In the genomic region with DNA sequence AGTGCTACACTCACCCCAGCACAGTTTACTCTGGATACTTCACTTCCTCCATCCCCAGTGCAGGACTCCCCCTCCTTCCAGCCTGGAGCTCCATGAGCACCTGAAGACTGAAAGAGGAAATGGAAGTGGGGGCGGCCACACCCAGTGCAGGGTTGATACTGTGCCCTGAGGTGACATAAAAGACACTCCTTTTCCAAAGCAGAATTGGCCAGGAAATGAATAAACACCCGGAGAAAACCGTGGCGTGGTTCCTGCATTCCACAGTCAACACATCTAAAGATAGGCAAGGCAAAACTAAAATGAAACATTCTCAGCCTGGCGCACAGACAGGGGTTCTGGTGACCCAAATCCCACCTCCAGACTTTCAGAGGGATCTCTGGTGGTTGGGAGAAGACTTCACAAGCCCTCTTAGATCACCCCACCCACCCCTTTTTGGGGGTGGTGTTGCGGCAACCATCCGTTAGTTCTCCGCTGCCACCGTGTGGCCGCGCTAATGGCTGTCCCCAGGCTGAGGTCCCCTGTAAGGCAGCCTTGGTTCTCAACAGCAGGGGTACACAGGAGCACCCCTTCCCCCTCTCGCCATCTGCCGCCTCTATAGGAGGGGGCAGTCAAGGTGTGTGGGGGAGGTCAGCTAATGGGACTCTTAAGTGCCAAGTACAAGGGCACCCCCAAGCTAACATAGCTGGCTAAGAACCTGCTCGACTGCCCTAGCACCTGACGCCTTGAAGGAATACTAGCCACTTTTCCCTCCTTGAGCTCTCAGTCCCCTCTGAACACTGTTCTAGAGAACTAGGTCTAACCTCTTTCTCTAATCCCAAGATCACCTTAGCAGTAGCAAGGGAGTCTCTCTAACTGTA, we compare ENCODE assay signal across 8 cellular contexts. TPM values are rescaled to one million over a fixed set of nuclear protein-coding genes. Genes with fewer than 3 reads are reported as not detected.
DNase-seq lines count a peak whose midpoint lies in the region; ATAC-seq, FAIRE-seq and TF ChIP-seq lines count a peak whose summit lies in the region.

No MANE protein-coding gene starts in this region.

- peaks cover 3 to 54% (median 8%) of the 10 kb centered on the region in 4 donors for H3K4me1 ChIP-seq in Peyer's patch

- no peaks in the 10 kb centered on the region for H3K27me3 Mint-ChIP-seq in activated naive CD4-positive, alpha-beta T cell treated with anti-CD3 and anti-CD28 coated beads for 36 hours (ENCODE audit: low read depth)

- H3K27me3 ChIP-seq in Peyer's patch = no peaks in the 10 kb centered on the region

- H3K27ac Mint-ChIP-seq in activated naive CD4-positive, alpha-beta T cell treated with anti-CD3 and anti-CD28 coated beads for 36 hours = peak overlapping the region; percentile 65

- H3K9me3 Mint-ChIP-seq in activated naive CD4-positive, alpha-beta T cell treated with anti-CD3 and anti-CD28 coated beads for 36 hours = no peaks in the 10 kb centered on the region

- peak; percentile 57 for ATAC-seq in Right ventricle myocardium inferior
- ATAC-seq in esophagus mucosa = no peak
- ATAC-seq in GM21825 (IDR thresholded peaks at IDR 0.05; ENCODE audit: unreplicated experiment) = no peak

- TF ChIP-seq CTCF in Peyer's patch (IDR thresholded peaks at IDR 0.05) = peak in 5 of 6 experiments; percentile 8 to 78 (median 70)

- peak overlapping the region in 2 of 4 donors; percentile 37 to 44 for H3K4me3 ChIP-seq in Peyer's patch

- H3K36me3 Mint-ChIP-seq in activated naive CD4-positive, alpha-beta T cell treated with anti-CD3 and anti-CD28 coated beads for 36 hours (ENCODE audit: low read depth) = peaks cover 10% of the 10 kb centered on the region

- no peaks in the 10 kb centered on the region for H3K9me3 ChIP-seq in Peyer's patch

- H3K4me1 Mint-ChIP-seq in activated naive CD4-positive, alpha-beta T cell treated with anti-CD3 and anti-CD28 coated beads for 36 hours (ENCODE audit: low read depth) = peaks cover 27% of the 10 kb centered on the region

- intact Hi-C loops in Right ventricle myocardium inferior (cut with DNase I) = loop anchor here (1.0 to 2.0 kb wide), 2 partner anchors 65 to 104 kb away; no protein-coding TSS in a partner anchor
- intact Hi-C loops in cardiac septum (cut with DNase I) = loop anchor here (10.0 kb wide), 1 partner anchor 371 kb away; no protein-coding TSS in a partner anchor
- intact Hi-C loops in activated naive CD4-positive, alpha-beta T cell treated with anti-CD3 and anti-CD28 coated beads for 36 hours (cut with micrococcal nuclease) = loop anchor here (1.0 to 5.0 kb wide), 3 partner anchors 67 to 204 kb away; no protein-coding TSS in a partner anchor
- intact Hi-C loops in posterior cingulate gyrus (cut with DNase I) = loop anchor here (2.0 to 10.0 kb wide), 2 partner anchors 103 to 201 kb away; a partner anchor contains a TSS

- no peak overlapping the region for H3K4me3 Mint-ChIP-seq in activated naive CD4-positive, alpha-beta T cell treated with anti-CD3 and anti-CD28 coated beads for 36 hours

- peak overlapping the region in 3 of 4 donors; percentile 79 to 89 (median 83) for H3K27ac ChIP-seq in Peyer's patch

- FAIRE-seq in frontal cortex (lab: Jason Lieb, UNC) = no peak

- peaks cover 0 to 27% (median 0%) of the 10 kb centered on the region in 3 donors for H3K36me3 ChIP-seq in Peyer's patch

- CTCF ChIA-PET in activated naive CD4-positive, alpha-beta T cell treated with anti-CD3 and anti-CD28 coated beads for 36 hours (lab: Charles Lee) = interaction anchor here (0.6 to 2.7 kb wide), 12 partner anchors 22 to 451 kb away, joined by 3 to 17 read pairs (median 4); a partner anchor contains a TSS

- DNase-seq in Right ventricle myocardium inferior (ENCODE audit: missing footprints) = peak; percentile 74
- no peak for DNase-seq in cardiac septum (ENCODE audit: low spot score)
- DNase-seq in Peyer's patch = peak; percentile 34 to 83 (median 79)
- DNase-seq in activated naive CD4-positive, alpha-beta T cell treated with anti-CD3 and anti-CD28 coated beads for 36 hours = peak; percentile 54
- peak; percentile 66 to 81 for DNase-seq in frontal cortex (ENCODE audit: low spot score in 2 of 2)
- peak in 9 of 10 donors; percentile 23 to 94 (median 62) for DNase-seq in posterior cingulate gyrus

- peak in 1 of 2 donors; percentile 72 for TF ChIP-seq POLR2A in Peyer's patch (IDR thresholded peaks at IDR 0.05)

RNA-seq across cellular contexts. Expression of a gene that starts 2.6 kb away (rescaled TPM):
- 1.2 TPM for total RNA-seq in Right ventricle myocardium inferior
- total RNA-seq in cardiac septum = 1.2 TPM
- 100 to 1,000 TPM in 3 of 4 donors, 10 to 100 TPM in 1; 23.1 to 233 (median 146) TPM for total RNA-seq in Peyer's patch
- total RNA-seq in activated naive CD4-positive, alpha-beta T cell treated with anti-CD3 and anti-CD28 coated beads for 36 hours = under 1 TPM; 0.27 to 0.41 TPM
- 0.41 TPM for total RNA-seq in frontal cortex
- total RNA-seq in esophagus mucosa = 14.1 TPM

RNA-seq across cellular contexts. Expression of a gene that starts 23.4 kb away (rescaled TPM):
- total RNA-seq in Right ventricle myocardium inferior = 7.7 TPM
- total RNA-seq in cardiac septum = 9.4 TPM
- 10 to 100 TPM; 19.0 to 32.3 (median 22.5) TPM for total RNA-seq in Peyer's patch
- total RNA-seq in activated naive CD4-positive, alpha-beta T cell treated with anti-CD3 and anti-CD28 coated beads for 36 hours = 1 to 10 TPM; 5.4 to 5.9 TPM
- total RNA-seq in frontal cortex = 14.7 TPM
- total RNA-seq in esophagus mucosa = 8.5 TPM

RNA-seq across cellular contexts. Expression of a gene that starts 33.7 kb away (rescaled TPM):
- 44.3 TPM for total RNA-seq in Right ventricle myocardium inferior
- total RNA-seq in cardiac septum = 37.9 TPM
- 100 to 1,000 TPM; 111 to 858 (median 241) TPM for total RNA-seq in Peyer's patch
- total RNA-seq in activated naive CD4-positive, alpha-beta T cell treated with anti-CD3 and anti-CD28 coated beads for 36 hours = 10 to 100 TPM; 89.1 to 98.2 TPM
- 79.5 TPM for total RNA-seq in frontal cortex
- total RNA-seq in esophagus mucosa = 32.0 TPM

RNA-seq across cellular contexts. Expression of a gene that starts 36.5 kb away (rescaled TPM):
- total RNA-seq in Right ventricle myocardium inferior (not detected), cardiac septum (not detected), Peyer's patch (1 to 10 TPM in 2 of 4 donors, not detected in 2; 1.2 to 2.1 TPM), frontal cortex (180 TPM), esophagus mucosa (not detected)
- total RNA-seq in activated naive CD4-positive, alpha-beta T cell treated with anti-CD3 and anti-CD28 coated beads for 36 hours = under 1 TPM; 0.69 to 0.86 TPM

RNA-seq across cellular contexts. Expression of a gene that starts 49.9 kb away (rescaled TPM):
- total RNA-seq in Right ventricle myocardium inferior (2.5 TPM), cardiac septum (2.0 TPM), Peyer's patch (1 to 10 TPM; 2.1 to 8.3 (median 4.7) TPM), frontal cortex (2.0 TPM), esophagus mucosa (5.5 TPM)
- total RNA-seq in activated naive CD4-positive, alpha-beta T cell treated with anti-CD3 and anti-CD28 coated beads for 36 hours = 10 to 100 TPM; 21.5 to 25.7 TPM
